ENCODE assay signal across 8 cellular contexts in the genomic region with DNA sequence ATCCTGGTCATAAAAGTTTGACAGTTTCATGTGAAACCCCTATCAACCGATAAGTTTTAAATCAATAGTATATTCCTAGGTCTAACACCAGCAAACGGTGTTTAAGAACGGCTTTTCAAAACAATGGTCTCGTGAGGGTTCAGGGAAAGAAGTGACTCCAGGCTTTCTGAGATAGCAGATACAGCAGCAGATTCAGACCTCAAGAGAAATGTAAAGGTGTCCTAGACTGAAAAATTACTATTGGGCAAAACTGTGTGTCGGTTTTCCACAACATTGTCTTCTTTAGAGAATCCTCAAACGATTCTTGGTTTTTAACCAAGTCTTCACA. TPM values are rescaled to one million over a fixed set of nuclear protein-coding genes. Genes with fewer than 3 reads are reported as not detected.
DNase-seq lines count a peak whose midpoint lies in the region; ATAC-seq and TF ChIP-seq lines count a peak whose summit lies in the region.

No MANE protein-coding gene starts in this region.

- intact Hi-C loops in prostate gland (cut with DNase I): loop anchor here (5.0 to 10.0 kb wide), 4 partner anchors 120 to 185 kb away; partner anchors contain the start of genes CCDC12, KIF9, KLHL18 and NBEAL2

- H4K20me1 ChIP-seq in fibroblast of lung (ENCODE audit: control insufficient read depth, extremely low read depth, insufficient read depth, low read length): peaks cover 3% of the 10 kb centered on the region

- H3K4me1 ChIP-seq in SJSA1 (replicated peaks): peaks cover 14% of the 10 kb centered on the region
- H3K4me1 ChIP-seq in fibroblast of lung (ENCODE audit: control insufficient read depth, extremely low read depth, insufficient read depth, low read length): peaks cover 3% of the 10 kb centered on the region
- H3K4me1 ChIP-seq in prostate gland (replicated peaks): peaks cover 5% of the 10 kb centered on the region

- ATAC-seq in GM21786 (IDR thresholded peaks at IDR 0.05; ENCODE audit: unreplicated experiment): no peak

- H3K27ac ChIP-seq in SJSA1: peak overlapping the region; percentile 92
- peak overlapping the region; percentile 90 for H3K27ac ChIP-seq in fibroblast of lung (ENCODE audit: insufficient read depth, low read length)
- peak overlapping the region; percentile 95 to 96 for H3K27ac ChIP-seq in prostate gland

- peaks cover 37% of the 10 kb centered on the region for H3K36me3 ChIP-seq in SJSA1
- no peaks in the 10 kb centered on the region for H3K36me3 ChIP-seq in fibroblast of lung (ENCODE audit: control insufficient read depth, insufficient read depth, low read length)
- H3K36me3 ChIP-seq in prostate gland: no peaks in the 10 kb centered on the region

- no peak for TF ChIP-seq POLR2A in prostate gland (IDR thresholded peaks at IDR 0.05)

- H3K4me3 ChIP-seq in SJSA1 (peak overlapping the region; percentile 100), fibroblast of lung (replicated peaks in 1 of 4; ENCODE audit: control extremely low read depth in 1 of 4, insufficient read depth in 1 of 4, low read depth in 3 of 4, low read length in 4 of 4) (peak overlapping the region; percentile 89 to 95 (median 92)), prostate gland (peak overlapping the region; percentile 77 to 88)

- H3K27me3 ChIP-seq in SJSA1 (replicated peaks) (no peaks in the 10 kb centered on the region), fibroblast of lung (ENCODE audit: control insufficient read depth, insufficient read depth, low read length) (no peaks in the 10 kb centered on the region), prostate gland (replicated peaks; ENCODE audit: insufficient read depth) (no peaks in the 10 kb centered on the region)

- WGBS in prostate gland: 3% methylated on average over 6 of the region's 6 CpGs

- peaks cover 79% of the 10 kb centered on the region for H3K79me2 ChIP-seq in fibroblast of lung (ENCODE audit: control insufficient read depth, insufficient read depth, low read length)

- H3K4me2 ChIP-seq in fibroblast of lung (ENCODE audit: extremely low read depth, insufficient read depth, low read length): peak overlapping the region; percentile 95

- DNase-seq in NCI-H748 (lab: John Stamatoyannopoulos, UW; ENCODE audit: unreplicated experiment) (peak; percentile 0), NCI-H748 treated with DMSO at 0.1 percent for 48 hours (lab: John Stamatoyannopoulos, UW) (no peak), SJSA1 (ENCODE audit: low read depth in 1 of 2, low spot score in 2 of 2) (no peak), fibroblast of lung (ENCODE audit: low read depth in 2 of 2) (peak; percentile 14 to 22), prostate gland (ENCODE audit: low spot score) (no peak), activated gamma-delta T cell treated with Interleukin-2 at 50 U/mL for 16 hours (no peak)
- no peak for DNase-seq in activated effector memory CD4-positive, alpha-beta T cell treated with Interleukin-2 at 50 U/mL for 16 hours

- H3K9me3 ChIP-seq in SJSA1 (replicated peaks): no peaks in the 10 kb centered on the region
- H3K9me3 ChIP-seq in fibroblast of lung (ENCODE audit: control insufficient read depth, insufficient read depth, low read depth, low read length): no peaks in the 10 kb centered on the region
- no peaks in the 10 kb centered on the region for H3K9me3 ChIP-seq in prostate gland

- TF ChIP-seq CTCF in fibroblast of lung (conservative IDR thresholded peaks at IDR 0.05 in 1 of 2, IDR thresholded peaks at IDR 0.05 in 1 of 2; ENCODE audit: low read depth in 1 of 2, low read length in 2 of 2): no peak
- TF ChIP-seq CTCF in prostate gland (IDR thresholded peaks at IDR 0.05): no peak

- H3K9ac ChIP-seq in fibroblast of lung (ENCODE audit: insufficient read depth, low read length): peak overlapping the region; percentile 92

- no peak overlapping the region for H2AFZ ChIP-seq in fibroblast of lung (ENCODE audit: low read length)

RNA-seq across cellular contexts. Expression of gene SETD2, which starts 1.3 kb away (rescaled TPM):
- total RNA-seq in SJSA1 (2014; rRNA removed; shearing (Covaris generic)): 18.9 and 22.7 TPM in 2 replicates
- total RNA-seq in fibroblast of lung (30.8 and 35.3 TPM in 2 replicates), prostate gland (10 to 100 TPM; 49.8 to 56.2 TPM)
- polyA plus RNA-seq in fibroblast of lung: 19.2 and 22.5 TPM in 2 replicates
- 13.7 and 18.1 TPM in 2 replicates for polyA plus RNA-seq in fibroblast of lung (2012)
- polyA minus RNA-seq in fibroblast of lung (ENCODE audit: low replicate concordance): 11.7 and 15.4 TPM in 2 replicates

Comparison
In these comparisons a context has a peak if more than half of its experiments do, and no peak if none do; other contexts are left out.
1. DNase-seq: peak in NCI-H748 (single experiment) and fibroblast of lung (2 of 2); none in NCI-H748 treated with DMSO at 0.1 percent for 48 hours (single experiment), SJSA1 (0 of 2), prostate gland (single experiment), activated effector memory CD4-positive, alpha-beta T cell treated with Interleukin-2 at 50 U/mL for 16 hours (single experiment) and activated gamma-delta T cell treated with Interleukin-2 at 50 U/mL for 16 hours (single experiment).
2. Peak in every context shown above with its lines, with median percentiles within 50 percentile points of each other: H3K27ac ChIP-seq and H3K4me3 ChIP-seq.